10 cellular contexts compared by ENCODE assay signal in genomic region chr9:130846487-130847305, GRCh38. TPM values are rescaled to one million over a fixed set of nuclear protein-coding genes. Genes with fewer than 3 reads are reported as not detected.
DNase-seq lines count a peak whose midpoint lies in the region; ATAC-seq and TF ChIP-seq lines count a peak whose summit lies in the region.
"Had no signal": no experiment of that assay in that cellular context is flagged by ENCODE, and none has a peak within 500 bp of the region (broad histone marks: within the 10 kb centered on the region; RNA-seq: fewer than 3 reads in every experiment).

No MANE protein-coding gene starts in this region.

- H3K36me3 ChIP-seq in RWPE2 (ENCODE audit: low read depth): no peaks in the 10 kb centered on the region
- H3K36me3 ChIP-seq in fibroblast of lung (ENCODE audit: control insufficient read depth, insufficient read depth, low read length): peaks cover 2% of the 10 kb centered on the region

- no peak for TF ChIP-seq CTCF in RWPE2 (IDR thresholded peaks at IDR 0.05; ENCODE audit: poor library complexity, severe bottlenecking)
- no peak for TF ChIP-seq CTCF in fibroblast of lung (conservative IDR thresholded peaks at IDR 0.05 in 1 of 2, IDR thresholded peaks at IDR 0.05 in 1 of 2; ENCODE audit: low read depth in 1 of 2, low read length in 2 of 2)

- H3K9me3 ChIP-seq in RWPE2 (ENCODE audit: severe bottlenecking): peaks cover 3% of the 10 kb centered on the region
- no peaks in the 10 kb centered on the region for H3K9me3 ChIP-seq in fibroblast of lung (ENCODE audit: control insufficient read depth, insufficient read depth, low read depth, low read length)

- H3K27ac ChIP-seq in RWPE2 (ENCODE audit: poor library complexity, severe bottlenecking) (peak overlapping the region; percentile 100), fibroblast of lung (ENCODE audit: insufficient read depth, low read length) (peak overlapping the region; percentile 99)
- H3K27ac ChIP-seq: WERI-Rb-1 had no signal

- peak overlapping the region; percentile 73 for H3K9ac ChIP-seq in fibroblast of lung (ENCODE audit: insufficient read depth, low read length)

- peaks cover 36% of the 10 kb centered on the region for H3K4me1 ChIP-seq in RWPE2 (ENCODE audit: insufficient read depth, poor library complexity, severe bottlenecking)
- H3K4me1 ChIP-seq in fibroblast of lung (ENCODE audit: control insufficient read depth, extremely low read depth, insufficient read depth, low read length): peaks cover 45% of the 10 kb centered on the region

- peak overlapping the region; percentile 85 for H3K4me2 ChIP-seq in fibroblast of lung (ENCODE audit: extremely low read depth, insufficient read depth, low read length)

- H3K27me3 ChIP-seq in RWPE2 (ENCODE audit: insufficient read depth, poor library complexity, severe bottlenecking) (no peaks in the 10 kb centered on the region), fibroblast of lung (ENCODE audit: control insufficient read depth, insufficient read depth, low read length) (no peaks in the 10 kb centered on the region)

- peak; percentile 48 for ATAC-seq in RWPE2 (ENCODE audit: low read depth)
- no peak for ATAC-seq in GM19023 (IDR thresholded peaks at IDR 0.05; ENCODE audit: unreplicated experiment)
- no peak for ATAC-seq in GM18520 (IDR thresholded peaks at IDR 0.05; ENCODE audit: unreplicated experiment)
- ATAC-seq in GM21423 (IDR thresholded peaks at IDR 0.05; ENCODE audit: unreplicated experiment): no peak

- H2AFZ ChIP-seq in fibroblast of lung (ENCODE audit: low read length): no peak overlapping the region

- DNase-seq in AG08395 (ENCODE audit: low spot score) (peak; percentile 46), RWPE2 (ENCODE audit: low spot score) (peak; percentile 81), fibroblast of lung (ENCODE audit: low read depth in 2 of 2) (peak; percentile 68 to 83), nucleus accumbens (lab: John Stamatoyannopoulos, UW) (peak in 29 of 56 donors; percentile 31 to 66 (median 42)), T-helper 2 cell (no peak)
- DNase-seq: DND-41, WERI-Rb-1 had no signal

- H3K4me3 ChIP-seq in RWPE2 (ENCODE audit: severe bottlenecking): no peak overlapping the region
- H3K4me3 ChIP-seq in fibroblast of lung (replicated peaks in 1 of 4; ENCODE audit: control extremely low read depth in 1 of 4, insufficient read depth in 1 of 4, low read depth in 3 of 4, low read length in 4 of 4): peak overlapping the region; percentile 25 to 51 (median 38)

- peaks cover 71% of the 10 kb centered on the region for H3K79me2 ChIP-seq in fibroblast of lung (ENCODE audit: control insufficient read depth, insufficient read depth, low read length)

- no peaks in the 10 kb centered on the region for H4K20me1 ChIP-seq in fibroblast of lung (ENCODE audit: control insufficient read depth, extremely low read depth, insufficient read depth, low read length)

RNA-seq across cellular contexts. Expression of gene ABL1, which starts 11.6 kb away (rescaled TPM):
- total RNA-seq in fibroblast of lung: 47.8 and 65.4 TPM in 2 replicates
- polyA plus RNA-seq in fibroblast of lung: 44.3 and 46.6 TPM in 2 replicates
- polyA plus RNA-seq in fibroblast of lung (2012): 61.9 and 70.2 TPM in 2 replicates
- polyA minus RNA-seq in fibroblast of lung (ENCODE audit: low replicate concordance): 142 and 174 TPM in 2 replicates

RNA-seq across cellular contexts. Expression of gene QRFP, which starts 49.9 kb away (rescaled TPM):
- not detected in 2 replicates for total RNA-seq in fibroblast of lung
- polyA plus RNA-seq in fibroblast of lung: not detected in 2 replicates
- polyA plus RNA-seq in fibroblast of lung (2012): 0.17 and 0.40 TPM in 2 replicates
- polyA minus RNA-seq in fibroblast of lung (ENCODE audit: low replicate concordance): not detected in 2 replicates

Comparison
In these comparisons a context has a peak if more than half of its experiments do, and no peak if none do; other contexts are left out.
1. DNase-seq: peak in AG08395 (single experiment), RWPE2 (single experiment), fibroblast of lung (2 of 2) and nucleus accumbens (29 of 56); none in T-helper 2 cell (0 of 5).